9 cellular contexts compared by ENCODE assay signal in genomic region chr15:39969871-39970270, GRCh38. TPM values are rescaled to one million over a fixed set of nuclear protein-coding genes. Genes with fewer than 3 reads are reported as not detected.
DNase-seq lines count a peak whose midpoint lies in the region; ATAC-seq, FAIRE-seq and TF ChIP-seq lines count a peak whose summit lies in the region.
"Had no signal": no experiment of that assay in that cellular context is flagged by ENCODE, and none has a peak within 500 bp of the region (broad histone marks: within the 10 kb centered on the region; RNA-seq: fewer than 3 reads in every experiment).

No MANE protein-coding gene starts in this region.

- H3K9me3 ChIP-seq in OCI-LY3 (ENCODE audit: insufficient read depth, low read length), result no peaks in the 10 kb centered on the region
- H3K9me3 ChIP-seq in sigmoid colon, result no peaks in the 10 kb centered on the region
- H3K9me3 ChIP-seq in kidney (ENCODE audit: control insufficient read depth in 1 of 2, low read length in 2 of 2), result no peaks in the 10 kb centered on the region

- H4K20me1 ChIP-seq in OCI-LY3 (ENCODE audit: insufficient read depth, low read length), result no peaks in the 10 kb centered on the region

- 24 to 63% methylated on average over 2 of the region's 2 CpGs for WGBS in sigmoid colon, 2 donors

- no peak overlapping the region for H3K4me3 Mint-ChIP-seq in glutamatergic neuron (ENCODE audit: unreplicated experiment)

- H3K27me3 ChIP-seq in OCI-LY3 (ENCODE audit: low read depth, low read length), result no peaks in the 10 kb centered on the region
- H3K27me3 ChIP-seq in sigmoid colon, result no peaks in the 10 kb centered on the region

- no peaks in the 10 kb centered on the region for H3K36me3 Mint-ChIP-seq in glutamatergic neuron (ENCODE audit: unreplicated experiment)

- DNase-seq in activated CD4-positive, alpha-beta T cell treated with anti-CD3 and anti-CD28 coated beads for 48 hours, result peak; percentile 68
- no peak for DNase-seq in activated CD4-positive, alpha-beta T cell treated with anti-CD3 and anti-CD28 coated beads for 1 hour
- DNase-seq in fibroblast of pulmonary artery (ENCODE audit: low read depth), result peak; percentile 63
- peak; percentile 88 for DNase-seq in sigmoid colon
- no peak for DNase-seq in kidney
- no peak for DNase-seq in glutamatergic neuron

- no peak for TF ChIP-seq POLR2A in sigmoid colon (IDR thresholded peaks at IDR 0.05)

- no peaks in the 10 kb centered on the region for H3K9me3 Mint-ChIP-seq in glutamatergic neuron (ENCODE audit: unreplicated experiment)

- H3K4me1 ChIP-seq in OCI-LY3 (ENCODE audit: low read length) (peaks cover 38% of the 10 kb centered on the region), sigmoid colon (peaks cover 0 to 48% (median 20%) of the 10 kb centered on the region in 4 donors), kidney (ENCODE audit: control insufficient read depth in 1 of 2, insufficient read depth in 1 of 2, low read depth in 1 of 2, low read length in 2 of 2) (no peaks in the 10 kb centered on the region)
- H3K4me1 ChIP-seq: parathyroid adenoma had no signal

- H3K4me2 ChIP-seq in OCI-LY3 (ENCODE audit: low read length), result peak overlapping the region; percentile 54

- FAIRE-seq in kidney (lab: Jason Lieb, UNC), result no peak

- no peaks in the 10 kb centered on the region for H3K79me2 ChIP-seq in OCI-LY3 (ENCODE audit: low read length)
- H3K79me2 ChIP-seq: parathyroid adenoma had no signal

- ATAC-seq in GM21619 (IDR thresholded peaks at IDR 0.05; ENCODE audit: unreplicated experiment), result no peak

- TF ChIP-seq EP300 in sigmoid colon (IDR thresholded peaks at IDR 0.05), result no peak

- intact Hi-C loops in sigmoid colon (cut with DNase I) (loop anchor here (2.0 kb wide), 1 partner anchor 187 kb away; the partner anchor contains the start of gene FSIP1), kidney (cut with DNase I) (no loop called here)

- no peak overlapping the region for H3K27ac Mint-ChIP-seq in glutamatergic neuron (ENCODE audit: unreplicated experiment)

- H3K4me1 Mint-ChIP-seq in glutamatergic neuron (ENCODE audit: low read depth, unreplicated experiment), result no peaks in the 10 kb centered on the region

- H3K9ac ChIP-seq in OCI-LY3 (ENCODE audit: low read length), result peak overlapping the region; percentile 51
- H3K9ac ChIP-seq in kidney (ENCODE audit: low read length in 2 of 2), result no peak overlapping the region
- H3K9ac ChIP-seq: parathyroid adenoma had no signal

- H3K36me3 ChIP-seq in OCI-LY3 (replicated peaks; ENCODE audit: low read depth, low read length) (peaks cover 28% of the 10 kb centered on the region), sigmoid colon (peaks cover 6 to 54% (median 19%) of the 10 kb centered on the region in 4 donors), kidney (ENCODE audit: control insufficient read depth in 1 of 2, insufficient read depth in 2 of 2, low read length in 2 of 2) (peaks cover 19 to 29% of the 10 kb centered on the region in 2 donors)

- TF ChIP-seq CTCF in OCI-LY3 (IDR thresholded peaks at IDR 0.05; ENCODE audit: low read depth, low read length) (no peak), fibroblast of pulmonary artery (IDR thresholded peaks at IDR 0.05; ENCODE audit: low read length, missing control alignments) (no peak), sigmoid colon (IDR thresholded peaks at IDR 0.05) (no peak), kidney (IDR thresholded peaks at IDR 0.05; ENCODE audit: borderline replicate concordance, extremely low read depth, insufficient read depth) (no peak), glutamatergic neuron (IDR thresholded peaks at IDR 0.05; ENCODE audit: partially characterized antibody, unreplicated experiment) (no peak)

- H3K27me3 Mint-ChIP-seq in glutamatergic neuron (ENCODE audit: unreplicated experiment), result no peaks in the 10 kb centered on the region

- H2AFZ ChIP-seq in OCI-LY3 (ENCODE audit: low read depth, low read length), result no peak overlapping the region
- H2AFZ ChIP-seq: parathyroid adenoma had no signal

- H3K4me3 ChIP-seq in OCI-LY3 (ENCODE audit: low read length) (peak overlapping the region; percentile 52), fibroblast of pulmonary artery (replicated peaks; ENCODE audit: low read depth, low read length) (no peak overlapping the region), sigmoid colon (no peak overlapping the region), kidney (ENCODE audit: low read length in 2 of 2) (no peak overlapping the region)

- peak overlapping the region; percentile 85 for H3K27ac ChIP-seq in OCI-LY3 (ENCODE audit: low read length)
- H3K27ac ChIP-seq in sigmoid colon, result peak overlapping the region in 3 of 4 donors; percentile 37 to 78 (median 73)
- no peak overlapping the region for H3K27ac ChIP-seq in kidney (ENCODE audit: low read depth in 2 of 2, low read length in 2 of 2)
- H3K27ac ChIP-seq: parathyroid adenoma had no signal

RNA-seq across cellular contexts. Expression of gene EIF2AK4, which starts 36.0 kb away (rescaled TPM):
- 10 to 100 TPM; 25.0 to 46.5 (median 29.0) TPM for total RNA-seq in sigmoid colon
- 10 to 100 TPM; 16.2 to 23.1 (median 22.0) TPM for polyA plus RNA-seq in sigmoid colon
- total RNA-seq in kidney, result 30.9 TPM
- 25.1 TPM for polyA plus RNA-seq in kidney (ENCODE audit: insufficient read depth, low read depth, low replicate concordance)
- 17.7 TPM for total RNA-seq in glutamatergic neuron (ENCODE audit: unreplicated experiment)

RNA-seq across cellular contexts. Expression of gene GPR176, which starts 49.8 kb away (rescaled TPM):
- total RNA-seq in sigmoid colon (1 to 10 TPM; 3.1 to 7.9 (median 6.3) TPM), kidney (7.6 TPM), glutamatergic neuron (ENCODE audit: unreplicated experiment) (15.9 TPM)
- polyA plus RNA-seq in sigmoid colon (1 to 10 TPM in 1 of 3 donors, under 1 TPM in 2; 0.23 to 3.9 (median 0.60) TPM), kidney (ENCODE audit: insufficient read depth, low read depth, low replicate concordance) (2.9 TPM)

Comparison
In these comparisons a context has a peak if more than half of its experiments do, and no peak if none do; other contexts are left out.
1. DNase-seq: peak in activated CD4-positive, alpha-beta T cell treated with anti-CD3 and anti-CD28 coated beads for 48 hours (single experiment), fibroblast of pulmonary artery (single experiment) and sigmoid colon (single experiment); none in activated CD4-positive, alpha-beta T cell treated with anti-CD3 and anti-CD28 coated beads for 1 hour (single experiment), kidney (single experiment) and glutamatergic neuron (single experiment).
2. H3K27ac ChIP-seq: peak in OCI-LY3 (single experiment) and sigmoid colon (3 of 4); none in kidney (0 of 2).